9 cellular contexts compared by ENCODE assay signal in the genomic region with DNA sequence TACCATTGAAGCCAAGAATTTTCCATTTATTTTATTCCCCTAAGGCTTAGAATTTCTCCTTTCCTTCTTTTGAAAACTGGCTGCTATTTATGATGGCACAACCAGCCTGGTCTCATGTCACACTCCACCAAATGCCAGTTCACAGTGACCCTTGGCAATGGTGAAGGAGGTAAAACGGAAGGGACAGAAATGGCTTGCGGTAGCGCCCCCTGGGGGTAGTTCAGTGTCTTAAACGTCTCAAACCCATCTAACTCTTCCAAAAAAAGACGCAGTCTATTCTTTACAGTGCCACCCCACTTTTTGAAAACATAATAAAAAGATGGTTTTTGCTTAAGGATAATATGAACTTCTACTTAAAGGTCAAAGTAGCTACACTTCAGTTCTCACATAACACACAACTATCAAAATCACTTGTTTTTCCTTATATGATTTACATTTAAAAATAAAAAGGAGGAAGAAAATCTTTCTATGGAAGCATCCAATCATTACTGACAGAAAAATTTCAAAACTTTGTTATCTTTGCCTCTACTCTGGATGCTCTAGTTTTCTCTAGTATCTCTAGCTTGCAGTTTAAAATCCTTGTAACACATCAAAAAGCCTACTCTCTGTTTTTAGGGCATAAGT. TPM values are rescaled to one million over a fixed set of nuclear protein-coding genes. Genes with fewer than 3 reads are reported as not detected.
DNase-seq lines count a peak whose midpoint lies in the region; ATAC-seq and TF ChIP-seq lines count a peak whose summit lies in the region.
"Had no signal": no experiment of that assay in that cellular context is flagged by ENCODE, and none has a peak within 500 bp of the region (broad histone marks: within the 10 kb centered on the region; RNA-seq: fewer than 3 reads in every experiment).

No MANE protein-coding gene starts in this region.

- POLR2A ChIA-PET in MCF 10A (lab: Yijun Ruan, JAX) = interaction anchor here (1.3 kb wide), 1 partner anchor 8 kb away, joined by 3 read pairs; no protein-coding TSS in a partner anchor

- TF ChIP-seq CTCF in MCF 10A (IDR thresholded peaks at IDR 0.05; ENCODE audit: unreplicated experiment) (peak; percentile 67), breast epithelium (IDR thresholded peaks at IDR 0.05) (no peak), esophagus squamous epithelium (IDR thresholded peaks at IDR 0.05) (peak in 5 of 6 experiments; percentile 33 to 55 (median 48))

- H3K4me3 ChIP-seq in breast epithelium (no peak overlapping the region), esophagus squamous epithelium (no peak overlapping the region)
- H3K4me3 ChIP-seq: pancreas had no signal

- H3K4me1 ChIP-seq in breast epithelium (no peaks in the 10 kb centered on the region), esophagus squamous epithelium (peaks cover 0 to 18% (median 0%) of the 10 kb centered on the region in 3 donors)

- ATAC-seq in GM21381 (IDR thresholded peaks at IDR 0.05; ENCODE audit: unreplicated experiment) (no peak), HG03108 (IDR thresholded peaks at IDR 0.05; ENCODE audit: unreplicated experiment) (no peak)

- no peaks in the 10 kb centered on the region for H3K27me3 Mint-ChIP-seq in MCF 10A (ENCODE audit: insufficient read depth, unreplicated experiment)

- H3K27ac Mint-ChIP-seq in MCF 10A (ENCODE audit: low read depth, unreplicated experiment) = no peak overlapping the region

- CTCF ChIA-PET in MCF 10A (lab: Yijun Ruan, JAX) = interaction anchor here (0.6 to 1.8 kb wide), 14 partner anchors 8 to 303 kb away, joined by 3 to 10 read pairs (median 3); a partner anchor contains a TSS

- H3K27ac ChIP-seq in breast epithelium = no peak overlapping the region
- no peak overlapping the region for H3K27ac ChIP-seq in esophagus squamous epithelium
- H3K27ac ChIP-seq: pancreas had no signal

- TF ChIP-seq POLR2A in breast epithelium (IDR thresholded peaks at IDR 0.05) = no peak
- no peak for TF ChIP-seq POLR2A in esophagus squamous epithelium (IDR thresholded peaks at IDR 0.05)

- H3K9me3 Mint-ChIP-seq in MCF 10A (ENCODE audit: unreplicated experiment) = no peaks in the 10 kb centered on the region

- intact Hi-C loops in MCF 10A (cut with micrococcal nuclease) = no loop called here
- intact Hi-C loops in breast epithelium (cut with DNase I; ENCODE audit: low total_unique reads) = no loop called here
- intact Hi-C loops in esophagus squamous epithelium (cut with DNase I) = loop anchor here (10.0 kb wide), 1 partner anchor 59 kb away; no protein-coding TSS in a partner anchor

- no peaks in the 10 kb centered on the region for H3K9me3 ChIP-seq in breast epithelium
- H3K9me3 ChIP-seq in esophagus squamous epithelium = no peaks in the 10 kb centered on the region
- H3K9me3 ChIP-seq: pancreas had no signal

- 43 to 47% methylated on average over 5 of the region's 5 CpGs for WGBS in esophagus squamous epithelium, 2 donors

- DNase-seq in MCF 10A (ENCODE audit: unreplicated experiment) = peak; percentile 58
- no peak for DNase-seq in breast epithelium (ENCODE audit: low spot score in 2 of 2)
- peak; percentile 48 for DNase-seq in NCI-H146 (lab: John Stamatoyannopoulos, UW)
- DNase-seq in activated CD8-positive, alpha-beta memory T cell treated with anti-CD3 and anti-CD28 coated beads for 1 hour (ENCODE audit: extremely low read depth in 1 of 2, low read depth in 1 of 2) = peak; percentile 11 to 47
- no peak for DNase-seq in esophagus squamous epithelium (lab: John Stamatoyannopoulos, UW)
- DNase-seq in renal cortical epithelial cell (ENCODE audit: low read depth) = peak; percentile 27

- H3K27me3 ChIP-seq in breast epithelium = no peaks in the 10 kb centered on the region
- no peaks in the 10 kb centered on the region for H3K27me3 ChIP-seq in esophagus squamous epithelium
- H3K27me3 ChIP-seq: pancreas had no signal

- H3K4me3 Mint-ChIP-seq in MCF 10A (ENCODE audit: unreplicated experiment) = no peak overlapping the region

- peaks cover 7% of the 10 kb centered on the region for H3K4me1 Mint-ChIP-seq in MCF 10A (ENCODE audit: insufficient read depth, unreplicated experiment)

- no TSS peak for BruUV-seq in MCF 10A (replicated peaks; lab: Mats Ljungman, UMichigan)

- H3K36me3 Mint-ChIP-seq in MCF 10A (ENCODE audit: insufficient read depth, unreplicated experiment) = peaks cover 51% of the 10 kb centered on the region

- H3K36me3 ChIP-seq in breast epithelium (no peaks in the 10 kb centered on the region), esophagus squamous epithelium (peaks cover 0 to 63% (median 0%) of the 10 kb centered on the region in 3 donors)

RNA-seq across cellular contexts. Expression of a gene that starts 28.0 kb away (rescaled TPM):
- total RNA-seq in MCF 10A (2022) = 27.9 and 35.0 TPM in 2 replicates
- 10 to 100 TPM; 15.4 to 29.5 (median 18.9) TPM for total RNA-seq in breast epithelium
- total RNA-seq in esophagus squamous epithelium = 10 to 100 TPM in 3 of 4 donors, 1 to 10 TPM in 1; 7.9 to 25.6 (median 15.8) TPM
- total RNA-seq in renal cortical epithelial cell = 12.8 and 19.8 TPM in 2 replicates

Comparison
In these comparisons a context has a peak if more than half of its experiments do, and no peak if none do; other contexts are left out.
1. DNase-seq: peak in MCF 10A (single experiment), NCI-H146 (single experiment), activated CD8-positive, alpha-beta memory T cell treated with anti-CD3 and anti-CD28 coated beads for 1 hour (2 of 2) and renal cortical epithelial cell (single experiment); none in breast epithelium (0 of 2) and esophagus squamous epithelium (single experiment).
2. CTCF ChIP-seq: peak in MCF 10A (single experiment) and esophagus squamous epithelium (5 of 6); none in breast epithelium (0 of 3).